In genomic region chr2:27506587-27506986, GRCh38 we compare ENCODE assay signal across 23 cellular contexts. TPM values are rescaled to one million over a fixed set of nuclear protein-coding genes. Genes with fewer than 3 reads are reported as not detected.
"Had no signal": no experiment of that assay in that cellular context is flagged by ENCODE, and none has a peak within 500 bp of the region (broad histone marks: within the 10 kb centered on the region; RNA-seq: fewer than 3 reads in every experiment).

No MANE protein-coding gene starts in this region.

- H3K4me1 ChIP-seq: heart right ventricle, lower lobe of right lung, neural progenitor cell, right atrium auricular region, suprapubic skin, tibial artery, upper lobe of right lung had no signal

- H3K27ac ChIP-seq: heart right ventricle, hepatocyte, lower lobe of right lung, neural progenitor cell, ovary, right atrium auricular region, skin epidermis, suprapubic skin, thoracic aorta, tibial artery, upper lobe of right lung had no signal

- H3K4me3 ChIP-seq: heart right ventricle, hepatocyte, lower lobe of right lung, neural progenitor cell, ovary, right atrium auricular region, skin epidermis, suprapubic skin, thoracic aorta, tibial artery, upper lobe of right lung had no signal

- H3K9me3 ChIP-seq: heart right ventricle, lower lobe of right lung, ovary, right atrium auricular region, suprapubic skin, thoracic aorta, tibial artery, upper lobe of right lung had no signal

- DNase-seq: heart right ventricle; left ventricle myocardium superior; lower lobe of right lung; mammary epithelial cell; mesenchymal stem cell; naive thymus-derived CD8-positive, alpha-beta T cell; ovary; stimulated activated CD4-positive, alpha-beta T cell treated with anti-CD3 and anti-CD28 coated beads, Interleukin-12 subunit alpha, Interleukin-12 subunit beta, amount 100 ng/mL, for 4 hours; stimulated activated CD4-positive, alpha-beta T cell treated with anti-CD3 and anti-CD28 coated beads, Interleukin-15, amount 100 ng/mL, for 24 hours; stimulated activated CD4-positive, alpha-beta T cell treated with anti-CD3 and anti-CD28 coated beads, Interleukin-2, amount 100 ng/mL, for 24 hours; stimulated activated CD4-positive, alpha-beta T cell treated with anti-CD3 and anti-CD28 coated beads, Interleukin-4, amount 100 ng/mL, for 1 hour; stimulated activated naive CD4-positive, alpha-beta T cell; tibial artery; trophoblast cell; upper lobe of right lung had no signal

- H3K36me3 ChIP-seq: heart right ventricle, lower lobe of right lung, neural progenitor cell, ovary, right atrium auricular region, suprapubic skin, thoracic aorta, tibial artery, upper lobe of right lung had no signal

- H2AFZ ChIP-seq: hepatocyte, neural progenitor cell had no signal

- H3K27me3 ChIP-seq: hepatocyte, neural progenitor cell, ovary, right atrium auricular region, tibial artery, upper lobe of right lung had no signal

- FAIRE-seq: urothelium cell line had no signal

- H3K4me2 ChIP-seq: hepatocyte, neural progenitor cell had no signal

- H3K9ac ChIP-seq: neural progenitor cell had no signal

- ATAC-seq: heart right ventricle; left ventricle myocardium superior; naive thymus-derived CD8-positive, alpha-beta T cell; sciatic nerve had no signal

RNA-seq across cellular contexts. Expression of gene GCKR, which starts 9.9 kb away (rescaled TPM):
- total RNA-seq: left ventricle myocardium superior; naive thymus-derived CD8-positive, alpha-beta T cell; upper lobe of right lung had no signal
- polyA plus RNA-seq: naive thymus-derived CD8-positive, alpha-beta T cell had no signal

RNA-seq across cellular contexts. Expression of gene FNDC4, which starts 11.6 kb away (rescaled TPM):
- total RNA-seq: naive thymus-derived CD8-positive, alpha-beta T cell had no signal
